In genomic region chr5:116361171-116361967, GRCh38 we compare ENCODE assay signal across 10 cellular contexts.
DNase-seq lines count a peak whose midpoint lies in the region; ATAC-seq and TF ChIP-seq lines count a peak whose summit lies in the region.
"Had no signal": no experiment of that assay in that cellular context is flagged by ENCODE, and none has a peak within 500 bp of the region (broad histone marks: within the 10 kb centered on the region; RNA-seq: fewer than 3 reads in every experiment).

No MANE protein-coding gene starts in this region.

- no TSS peak for BruUV-seq in A673 (replicated peaks; lab: Mats Ljungman, UMichigan)

- no peaks in the 10 kb centered on the region for H4K20me1 ChIP-seq in fibroblast of lung (ENCODE audit: control insufficient read depth, extremely low read depth, insufficient read depth, low read length)

- no peak overlapping the region for H3K27ac Mint-ChIP-seq in activated CD8-positive, alpha-beta memory T cell treated with anti-CD3 and anti-CD28 coated beads, Interleukin-2, amount 10 ng/mL, durations not matched to agents 7 days and 5 days
- H3K27ac Mint-ChIP-seq: CD4-positive, alpha-beta memory T cell had no signal

- no peak overlapping the region for H3K27ac ChIP-seq in A673 (ENCODE audit: low read depth, low read length, poor library complexity, severe bottlenecking)
- no peak overlapping the region for H3K27ac ChIP-seq in fibroblast of lung (ENCODE audit: insufficient read depth, low read length)
- no peak overlapping the region for H3K27ac ChIP-seq in muscle layer of duodenum (ENCODE audit: low read length)

- H3K4me1 Mint-ChIP-seq in activated CD8-positive, alpha-beta memory T cell treated with anti-CD3 and anti-CD28 coated beads, Interleukin-2, amount 10 ng/mL, durations not matched to agents 7 days and 5 days: no peaks in the 10 kb centered on the region

- no peaks in the 10 kb centered on the region for H3K36me3 Mint-ChIP-seq in activated CD8-positive, alpha-beta memory T cell treated with anti-CD3 and anti-CD28 coated beads, Interleukin-2, amount 10 ng/mL, durations not matched to agents 7 days and 5 days

- TF ChIP-seq CTCF in A673 (conservative IDR thresholded peaks at IDR 0.05; ENCODE audit: low read depth, low read length) (0 out of 2 replicates have a peak, but pooled peaks have one; percentile 24), fibroblast of lung (conservative IDR thresholded peaks at IDR 0.05 in 1 of 2, IDR thresholded peaks at IDR 0.05 in 1 of 2; ENCODE audit: low read depth in 1 of 2, low read length in 2 of 2) (peak; percentile 14 to 35)

- no peak overlapping the region for H3K4me3 Mint-ChIP-seq in activated CD8-positive, alpha-beta memory T cell treated with anti-CD3 and anti-CD28 coated beads, Interleukin-2, amount 10 ng/mL, durations not matched to agents 7 days and 5 days
- H3K4me3 Mint-ChIP-seq: CD4-positive, alpha-beta memory T cell had no signal

- H2AFZ ChIP-seq in fibroblast of lung (ENCODE audit: low read length): peak overlapping the region; percentile 31

- CTCF ChIA-PET in A673 (lab: Charles Lee): no interaction called here
- CTCF ChIA-PET in activated CD8-positive, alpha-beta memory T cell treated with anti-CD3 and anti-CD28 coated beads, Interleukin-2, amount 10 ng/mL, durations not matched to agents 7 days and 5 days (lab: Charles Lee): no interaction called here

- peak overlapping the region; percentile 73 for H3K4me2 ChIP-seq in fibroblast of lung (ENCODE audit: extremely low read depth, insufficient read depth, low read length)

- no peaks in the 10 kb centered on the region for H3K27me3 Mint-ChIP-seq in activated CD8-positive, alpha-beta memory T cell treated with anti-CD3 and anti-CD28 coated beads, Interleukin-2, amount 10 ng/mL, durations not matched to agents 7 days and 5 days
- H3K27me3 Mint-ChIP-seq: CD4-positive, alpha-beta memory T cell had no signal

- H3K27me3 ChIP-seq in A673 (replicated peaks; ENCODE audit: insufficient read depth, low read depth, low read length, poor library complexity) (no peaks in the 10 kb centered on the region), fibroblast of lung (ENCODE audit: control insufficient read depth, insufficient read depth, low read length) (no peaks in the 10 kb centered on the region), muscle layer of duodenum (ENCODE audit: low read depth, low read length) (no peaks in the 10 kb centered on the region)

- DNase-seq in A673 (ENCODE audit: low spot score) (peak; percentile 54), NCI-H2171 treated with DMSO at 0.1 percent for 48 hours (lab: John Stamatoyannopoulos, UW) (peak; percentile 59), fibroblast of lung (ENCODE audit: low read depth in 2 of 2) (peak; percentile 31 to 43), NCI-H446 treated with DMSO at 0.1 percent for 48 hours (lab: John Stamatoyannopoulos, UW) (no peak), NCI-H2081 treated with DMSO at 0.1 percent for 48 hours (lab: John Stamatoyannopoulos, UW) (no peak)
- DNase-seq in activated CD8-positive, alpha-beta memory T cell treated with anti-CD3 and anti-CD28 coated beads, Interleukin-2, amount 10 ng/mL, durations not matched to agents 7 days and 5 days: no peak
- DNase-seq: CD4-positive, alpha-beta memory T cell; cortex of kidney had no signal

- H3K9me3 Mint-ChIP-seq in activated CD8-positive, alpha-beta memory T cell treated with anti-CD3 and anti-CD28 coated beads, Interleukin-2, amount 10 ng/mL, durations not matched to agents 7 days and 5 days (ENCODE audit: low read depth): no peaks in the 10 kb centered on the region
- H3K9me3 Mint-ChIP-seq: CD4-positive, alpha-beta memory T cell had no signal

- H3K9me3 ChIP-seq in A673 (ENCODE audit: low read depth, low read length, poor library complexity, severe bottlenecking) (no peaks in the 10 kb centered on the region), fibroblast of lung (ENCODE audit: control insufficient read depth, insufficient read depth, low read depth, low read length) (no peaks in the 10 kb centered on the region), muscle layer of duodenum (ENCODE audit: control insufficient read depth in 1 of 2, low read length in 2 of 2) (no peaks in the 10 kb centered on the region)

- no peaks in the 10 kb centered on the region for H3K79me2 ChIP-seq in fibroblast of lung (ENCODE audit: control insufficient read depth, insufficient read depth, low read length)

- no peaks in the 10 kb centered on the region for H3K36me3 ChIP-seq in A673 (ENCODE audit: insufficient read depth, low read length, poor library complexity, severe bottlenecking)
- no peaks in the 10 kb centered on the region for H3K36me3 ChIP-seq in fibroblast of lung (ENCODE audit: control insufficient read depth, insufficient read depth, low read length)
- no peaks in the 10 kb centered on the region for H3K36me3 ChIP-seq in muscle layer of duodenum (ENCODE audit: control insufficient read depth in 1 of 2, insufficient read depth in 2 of 2, low read length in 2 of 2)

- no peak for ATAC-seq in HG02678 (IDR thresholded peaks at IDR 0.05; ENCODE audit: unreplicated experiment)
- ATAC-seq in activated CD8-positive, alpha-beta memory T cell treated with anti-CD3 and anti-CD28 coated beads, Interleukin-2, amount 10 ng/mL, durations not matched to agents 7 days and 5 days: no peak

- H3K4me3 ChIP-seq in A673 (ENCODE audit: low read depth, low read length, poor library complexity, severe bottlenecking): peak overlapping the region; percentile 29
- peak overlapping the region in 3 of 4 experiments; percentile 30 to 46 (median 40) for H3K4me3 ChIP-seq in fibroblast of lung (replicated peaks in 1 of 4; ENCODE audit: control extremely low read depth in 1 of 4, insufficient read depth in 1 of 4, low read depth in 3 of 4, low read length in 4 of 4)
- peak overlapping the region; percentile 12 to 57 for H3K4me3 ChIP-seq in muscle layer of duodenum (ENCODE audit: low read depth in 1 of 2, low read length in 2 of 2)

- intact Hi-C loops in A673 (cut with micrococcal nuclease; ENCODE audit: unreplicated experiment): no loop called here

- peak overlapping the region; percentile 13 for H3K9ac ChIP-seq in fibroblast of lung (ENCODE audit: insufficient read depth, low read length)

- POLR2A ChIA-PET in A673 (lab: Charles Lee; ENCODE audit: low non-redundant PET): no interaction called here

- H3K4me1 ChIP-seq in A673 (ENCODE audit: insufficient read depth, low read length, poor library complexity, severe bottlenecking) (no peaks in the 10 kb centered on the region), fibroblast of lung (ENCODE audit: control insufficient read depth, extremely low read depth, insufficient read depth, low read length) (no peaks in the 10 kb centered on the region), muscle layer of duodenum (ENCODE audit: control insufficient read depth in 1 of 2, insufficient read depth in 2 of 2, low read length in 2 of 2) (peaks cover 0 to 34% of the 10 kb centered on the region in 2 donors)

Comparison
In these comparisons a context has a peak if more than half of its experiments do, and no peak if none do; other contexts are left out.
1. DNase-seq: peak in A673 (single experiment), NCI-H2171 treated with DMSO at 0.1 percent for 48 hours (single experiment) and fibroblast of lung (2 of 2); none in NCI-H446 treated with DMSO at 0.1 percent for 48 hours (single experiment), NCI-H2081 treated with DMSO at 0.1 percent for 48 hours (single experiment) and activated CD8-positive, alpha-beta memory T cell treated with anti-CD3 and anti-CD28 coated beads, Interleukin-2, amount 10 ng/mL, durations not matched to agents 7 days and 5 days (single experiment).
2. Peak in every context shown above with its lines, with median percentiles within 50 percentile points of each other: H3K4me3 ChIP-seq.